Comparison of ENCODE assay signal across 13 cellular contexts in genomic region chr6:151310852-151311767, GRCh38.
DNase-seq lines count a peak whose midpoint lies in the region; ATAC-seq and TF ChIP-seq lines count a peak whose summit lies in the region.
"Had no signal": no experiment of that assay in that cellular context is flagged by ENCODE, and none has a peak within 500 bp of the region (broad histone marks: within the 10 kb centered on the region; RNA-seq: fewer than 3 reads in every experiment).

No MANE protein-coding gene starts in this region.

- H3K4me1 ChIP-seq in Panc1 (ENCODE audit: control insufficient read depth, insufficient read depth, low read length) (no peaks in the 10 kb centered on the region), testis (peaks cover 5% of the 10 kb centered on the region)

- peak; percentile 40; the same call in 1 of the 2 replicates for ATAC-seq in Panc1
- ATAC-seq: Right ventricle myocardium inferior had no signal

- no peaks in the 10 kb centered on the region for H3K27me3 ChIP-seq in Panc1 (ENCODE audit: control insufficient read depth, insufficient read depth, low read length)
- H3K27me3 ChIP-seq in testis: no peaks in the 10 kb centered on the region

- POLR2A ChIA-PET in Panc1 (lab: Charles Lee): no interaction called here

- intact Hi-C loops in Panc1 (cut with micrococcal nuclease; ENCODE audit: unreplicated experiment) (no loop called here), testis (cut with DNase I; ENCODE audit: low total_unique reads) (no loop called here)

- BruUV-seq in Panc1 (replicated peaks; lab: Mats Ljungman, UMichigan): no TSS peak

- TF ChIP-seq CTCF in Panc1 (IDR thresholded peaks at IDR 0.05) (no peak), testis (IDR thresholded peaks at IDR 0.05) (no peak), foreskin fibroblast (IDR thresholded peaks at IDR 0.05; ENCODE audit: low read depth, low read length) (no peak)

- CTCF ChIA-PET in Panc1 (lab: Charles Lee): no interaction called here

- 75 to 80% methylated on average over 14 of the region's 14 CpGs for WGBS in testis, 2 donors

- in situ Hi-C loops in Panc1 (cut with HindIII; ENCODE audit: low pct_unique_long_range_greater_than_20kb, low sequenced_read_pairs): no loop called here

- no peaks in the 10 kb centered on the region for H3K36me3 ChIP-seq in Panc1 (ENCODE audit: control insufficient read depth, insufficient read depth, low read length)
- H3K36me3 ChIP-seq in testis (ENCODE audit: low read depth, missing control alignments): no peaks in the 10 kb centered on the region

- H3K27ac ChIP-seq in Panc1 (ENCODE audit: low read length): no peak overlapping the region
- no peak overlapping the region for H3K27ac ChIP-seq in testis

- H3K4me3 ChIP-seq in Panc1 (ENCODE audit: low read depth in 2 of 2, low read length in 2 of 2) (no peak overlapping the region), testis (no peak overlapping the region), foreskin fibroblast (ENCODE audit: low read depth in 1 of 2, low read length in 2 of 2) (no peak overlapping the region)

- no peak for TF ChIP-seq POLR2A in testis (IDR thresholded peaks at IDR 0.05)

- H3K9me3 ChIP-seq in Panc1 (ENCODE audit: control insufficient read depth, insufficient read depth, low read depth, low read length) (no peaks in the 10 kb centered on the region), testis (no peaks in the 10 kb centered on the region)

- DNase-seq in NCI-H524 (lab: John Stamatoyannopoulos, UW): peak; percentile 58 to 85
- DNase-seq in NCI-H524 treated with DMSO at 0.1 percent for 48 hours (lab: John Stamatoyannopoulos, UW): no peak
- DNase-seq in Panc1 (ENCODE audit: low read depth, low spot score): no peak
- peak; percentile 40 for DNase-seq in dermis blood vessel endothelial cell
- DNase-seq in testis: peak; percentile 54
- no peak for DNase-seq in stimulated activated CD4-positive, alpha-beta T cell treated with anti-CD3 and anti-CD28 coated beads, Interleukin-4, amount 100 ng/mL, for 24 hours
- DNase-seq in GM19238 (ENCODE audit: insufficient read length, low spot score): no peak
- DNase-seq in foreskin fibroblast: no peak
- DNase-seq: Kasumi-1, NCI-H1417, NCI-H2029 treated with DMSO at 0.1 percent for 48 hours, NCI-H526 treated with DMSO at 0.1 percent for 48 hours had no signal

Comparison
In these comparisons a context has a peak if more than half of its experiments do, and no peak if none do; other contexts are left out.
1. DNase-seq: peak in NCI-H524 (2 of 2), dermis blood vessel endothelial cell (single experiment) and testis (single experiment); none in NCI-H524 treated with DMSO at 0.1 percent for 48 hours (single experiment), Panc1 (single experiment), stimulated activated CD4-positive, alpha-beta T cell treated with anti-CD3 and anti-CD28 coated beads, Interleukin-4, amount 100 ng/mL, for 24 hours (single experiment), GM19238 (single experiment) and foreskin fibroblast (0 of 2).